Comparison of ENCODE assay signal across 23 cellular contexts in genomic region chr1:86324423-86324822, GRCh38.
"Had no signal": no experiment of that assay in that cellular context is flagged by ENCODE, and none has a peak within 500 bp of the region (broad histone marks: within the 10 kb centered on the region; RNA-seq: fewer than 3 reads in every experiment).

No MANE protein-coding gene starts in this region.

- H3K4me1 ChIP-seq: left ventricle myocardium inferior, right atrium auricular region, right lobe of liver, tibial nerve, uterus had no signal

- H3K4me3 ChIP-seq: left ventricle myocardium inferior, lung, ovary, right atrium auricular region, right lobe of liver, smooth muscle cell, tibial nerve, uterus had no signal

- H3K9me3 ChIP-seq: left ventricle myocardium inferior, ovary, right atrium auricular region, right lobe of liver, tibial nerve, uterus had no signal

- H3K36me3 ChIP-seq: left ventricle myocardium inferior, ovary, right atrium auricular region, right lobe of liver, tibial nerve, uterus had no signal

- DNase-seq: hypothalamus; immature natural killer cell; kidney; left colon; left ventricle myocardium inferior; mesendoderm; naive B cell; ovary; right lobe of liver; stimulated activated CD4-positive, alpha-beta T cell treated with anti-CD3 and anti-CD28 coated beads, Interleukin-1b, Interleukin-23, amount 100 ng/mL, for 48 hours; stimulated activated CD4-positive, alpha-beta T cell treated with anti-CD3 and anti-CD28 coated beads, Interleukin-2, amount 100 ng/mL, for 48 hours; stimulated activated CD4-positive, alpha-beta T cell treated with anti-CD3 and anti-CD28 coated beads, Interleukin-4, amount 100 ng/mL, for 4 hours; stimulated activated CD8-positive, alpha-beta memory T cell treated with anti-CD3 and anti-CD28 coated beads, Interleukin-4, amount 100 ng/mL, for 48 hours; stimulated activated naive CD4-positive, alpha-beta T cell treated with Interleukin-2 at 50 U/mL for 16 hours; stimulated activated naive CD8-positive, alpha-beta T cell treated with anti-CD3 and anti-CD28 coated beads, Interleukin-15, amount 100 ng/mL, for 72 hours; substantia nigra; uterus had no signal

- H3K4me2 ChIP-seq: smooth muscle cell had no signal

- ATAC-seq: left colon; natural killer cell treated with Interleukin-12 subunit alpha and Interleukin-12 subunit beta and Interleukin-15 and Interleukin-18, amount 100 ng/mL, for 72 hours; stimulated activated memory B cell treated with anti-CD40 and anti-IgM and Interleukin-4, amounts not matched to agents 10 μg/mL and 1 μg/mL and 100 μg/mL, for 72 hours; stimulated activated naive CD8-positive, alpha-beta T cell treated with anti-CD3 and anti-CD28 coated beads, Interleukin-15, amount 100 ng/mL, for 72 hours had no signal

- H3K27ac ChIP-seq: left ventricle myocardium inferior, ovary, right atrium auricular region, right lobe of liver, tibial nerve, uterus had no signal

- H3K27me3 ChIP-seq: ovary, right atrium auricular region, right lobe of liver, tibial nerve, uterus had no signal
